ENCODE assay signal across 9 cellular contexts in the genomic region with DNA sequence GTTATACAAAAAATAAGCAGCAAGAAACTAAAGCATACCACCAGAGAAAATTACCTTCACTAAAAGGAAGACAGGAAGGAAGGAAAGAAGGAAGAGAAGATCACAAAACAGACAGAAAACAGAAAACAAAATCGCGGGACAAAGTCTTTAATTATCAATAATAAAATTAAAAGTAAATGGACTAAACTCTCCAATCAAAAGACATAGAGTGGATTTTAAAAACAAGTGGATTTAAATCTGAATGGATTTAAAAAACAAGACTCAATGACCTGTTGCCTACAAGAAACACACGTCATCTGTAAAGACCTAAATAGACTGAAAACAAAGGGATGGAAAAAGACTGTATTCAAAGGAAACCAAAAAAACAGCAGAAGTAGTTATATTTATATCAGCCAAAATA.
"Had no signal": no experiment of that assay in that cellular context is flagged by ENCODE, and none has a peak within 500 bp of the region (broad histone marks: within the 10 kb centered on the region; RNA-seq: fewer than 3 reads in every experiment).

No MANE protein-coding gene starts in this region.

- H3K4me1 ChIP-seq: HAP-1 had no signal

- FAIRE-seq: H1, H54 had no signal

- H3K9me3 ChIP-seq: HAP-1 had no signal

- H3K9ac ChIP-seq: GM23248 had no signal

- DNase-seq: GM23248, GOT3, H9, HCEC 1CT, HFFc6 had no signal

- H3K27ac ChIP-seq: GM23248 had no signal

- ATAC-seq: GM23338 had no signal

- H3K4me3 ChIP-seq: GM23248, GM23338, HAP-1 had no signal

- H3K36me3 ChIP-seq: HAP-1 had no signal

- H2AFZ ChIP-seq: GM23248, GM23338 had no signal

- H3K4me2 ChIP-seq: GM23338 had no signal
